5 cellular contexts compared by ENCODE assay signal in the genomic region with DNA sequence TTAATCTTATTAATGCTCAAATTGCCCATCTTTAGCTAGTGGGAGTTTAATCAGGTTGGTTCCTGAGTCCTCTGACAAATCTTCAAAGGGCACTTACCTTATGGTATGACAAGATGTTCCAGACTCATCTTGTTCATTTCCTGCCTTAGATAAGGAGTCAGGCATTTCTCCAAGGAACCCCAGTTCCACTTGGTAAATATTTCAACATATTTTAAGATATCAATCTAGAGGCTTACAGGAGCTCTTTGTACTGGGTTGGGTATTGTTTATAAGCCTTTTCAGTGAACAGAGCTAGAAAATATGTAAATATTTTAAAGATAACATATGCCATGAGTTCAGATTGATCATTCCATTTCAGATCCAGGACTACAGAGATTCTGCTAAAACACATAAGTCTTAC.
"Had no signal": no experiment of that assay in that cellular context is flagged by ENCODE, and none has a peak within 500 bp of the region (broad histone marks: within the 10 kb centered on the region; RNA-seq: fewer than 3 reads in every experiment).

No MANE protein-coding gene starts in this region.

- H3K27ac Mint-ChIP-seq: GM23338, H9, IgD-negative memory B cell had no signal

- H2AFZ ChIP-seq: GM23338 had no signal

- H3K4me2 ChIP-seq: GM23338 had no signal

- DNase-seq: H9, HCEC 1CT had no signal

- H3K36me3 Mint-ChIP-seq: IgD-negative memory B cell had no signal

- H3K9me3 Mint-ChIP-seq: GM23338, H9, IgD-negative memory B cell had no signal

- H3K4me1 Mint-ChIP-seq: GM23338, H9, IgD-negative memory B cell had no signal

- H3K4me3 ChIP-seq: GM23338 had no signal

- H3K4me3 Mint-ChIP-seq: GM23338, H9, IgD-negative memory B cell had no signal

- ATAC-seq: GM23338, HepG2 had no signal
